Comparison of ENCODE assay signal across 2 cellular contexts in the genomic region with DNA sequence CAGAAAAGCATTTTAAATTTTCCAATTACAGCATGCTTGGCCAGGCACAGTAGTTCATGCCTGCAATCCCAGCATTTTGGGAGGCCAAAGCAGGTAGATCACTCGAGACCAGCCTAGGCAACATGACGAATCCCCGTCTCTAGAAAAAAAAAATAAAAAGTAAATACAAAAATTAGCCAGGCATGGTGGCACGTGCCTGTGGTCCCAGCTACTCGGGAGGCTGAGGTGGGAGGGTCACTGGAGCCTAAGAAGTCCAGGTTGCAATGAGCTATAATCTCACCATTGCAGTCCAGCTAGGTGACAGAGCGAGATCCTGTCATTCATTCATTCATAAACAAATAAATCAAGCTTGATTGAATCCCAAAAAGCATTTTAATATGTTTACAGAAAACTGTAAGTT.
TF ChIP-seq lines count a peak whose summit lies in the region.

No MANE protein-coding gene starts in this region.

TF ChIP-seq in SK-N-SH, 30 proteins besides CTCF, POLR2A, EP300 and RAD21 (continued from another document):
- TF ChIP-seq MEF2A (IDR thresholded peaks at IDR 0.05; ENCODE audit: borderline replicate concordance, low read depth) (no peak), FOXM1 (IDR thresholded peaks at IDR 0.05; ENCODE audit: low read depth) (no peak), POLR2AphosphoS5 (IDR thresholded peaks at IDR 0.05; ENCODE audit: low read depth, low read length) (no peak), RCOR1 (IDR thresholded peaks at IDR 0.05; ENCODE audit: low read length) (no peak), NRF1 (IDR thresholded peaks at IDR 0.05; ENCODE audit: low read depth, low read length) (no peak), RFX5 (IDR thresholded peaks at IDR 0.05; ENCODE audit: low read length) (no peak), TEAD4 (IDR thresholded peaks at IDR 0.05; ENCODE audit: borderline replicate concordance, insufficient read depth) (no peak), YY1 (IDR thresholded peaks at IDR 0.05; ENCODE audit: low read depth) (no peak)
- TF ChIP-seq, protein P1, sequence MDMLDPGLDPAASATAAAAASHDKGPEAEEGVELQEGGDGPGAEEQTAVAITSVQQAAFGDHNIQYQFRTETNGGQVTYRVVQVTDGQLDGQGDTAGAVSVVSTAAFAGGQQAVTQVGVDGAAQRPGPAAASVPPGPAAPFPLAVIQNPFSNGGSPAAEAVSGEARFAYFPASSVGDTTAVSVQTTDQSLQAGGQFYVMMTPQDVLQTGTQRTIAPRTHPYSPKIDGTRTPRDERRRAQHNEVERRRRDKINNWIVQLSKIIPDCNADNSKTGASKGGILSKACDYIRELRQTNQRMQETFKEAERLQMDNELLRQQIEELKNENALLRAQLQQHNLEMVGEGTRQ (IDR thresholded peaks at IDR 0.05; ENCODE audit: borderline replicate concordance, low read depth, low read length), result no peak
- TF ChIP-seq, protein P2, sequence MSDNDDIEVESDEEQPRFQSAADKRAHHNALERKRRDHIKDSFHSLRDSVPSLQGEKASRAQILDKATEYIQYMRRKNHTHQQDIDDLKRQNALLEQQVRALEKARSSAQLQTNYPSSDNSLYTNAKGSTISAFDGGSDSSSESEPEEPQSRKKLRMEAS (IDR thresholded peaks at IDR 0.05; ENCODE audit: low read depth), result no peak
- TF ChIP-seq, protein P3, sequence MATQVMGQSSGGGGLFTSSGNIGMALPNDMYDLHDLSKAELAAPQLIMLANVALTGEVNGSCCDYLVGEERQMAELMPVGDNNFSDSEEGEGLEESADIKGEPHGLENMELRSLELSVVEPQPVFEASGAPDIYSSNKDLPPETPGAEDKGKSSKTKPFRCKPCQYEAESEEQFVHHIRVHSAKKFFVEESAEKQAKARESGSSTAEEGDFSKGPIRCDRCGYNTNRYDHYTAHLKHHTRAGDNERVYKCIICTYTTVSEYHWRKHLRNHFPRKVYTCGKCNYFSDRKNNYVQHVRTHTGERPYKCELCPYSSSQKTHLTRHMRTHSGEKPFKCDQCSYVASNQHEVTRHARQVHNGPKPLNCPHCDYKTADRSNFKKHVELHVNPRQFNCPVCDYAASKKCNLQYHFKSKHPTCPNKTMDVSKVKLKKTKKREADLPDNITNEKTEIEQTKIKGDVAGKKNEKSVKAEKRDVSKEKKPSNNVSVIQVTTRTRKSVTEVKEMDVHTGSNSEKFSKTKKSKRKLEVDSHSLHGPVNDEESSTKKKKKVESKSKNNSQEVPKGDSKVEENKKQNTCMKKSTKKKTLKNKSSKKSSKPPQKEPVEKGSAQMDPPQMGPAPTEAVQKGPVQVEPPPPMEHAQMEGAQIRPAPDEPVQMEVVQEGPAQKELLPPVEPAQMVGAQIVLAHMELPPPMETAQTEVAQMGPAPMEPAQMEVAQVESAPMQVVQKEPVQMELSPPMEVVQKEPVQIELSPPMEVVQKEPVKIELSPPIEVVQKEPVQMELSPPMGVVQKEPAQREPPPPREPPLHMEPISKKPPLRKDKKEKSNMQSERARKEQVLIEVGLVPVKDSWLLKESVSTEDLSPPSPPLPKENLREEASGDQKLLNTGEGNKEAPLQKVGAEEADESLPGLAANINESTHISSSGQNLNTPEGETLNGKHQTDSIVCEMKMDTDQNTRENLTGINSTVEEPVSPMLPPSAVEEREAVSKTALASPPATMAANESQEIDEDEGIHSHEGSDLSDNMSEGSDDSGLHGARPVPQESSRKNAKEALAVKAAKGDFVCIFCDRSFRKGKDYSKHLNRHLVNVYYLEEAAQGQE (IDR thresholded peaks at IDR 0.05; ENCODE audit: low read depth, low read length), result no peak
- TF ChIP-seq, protein P4, sequence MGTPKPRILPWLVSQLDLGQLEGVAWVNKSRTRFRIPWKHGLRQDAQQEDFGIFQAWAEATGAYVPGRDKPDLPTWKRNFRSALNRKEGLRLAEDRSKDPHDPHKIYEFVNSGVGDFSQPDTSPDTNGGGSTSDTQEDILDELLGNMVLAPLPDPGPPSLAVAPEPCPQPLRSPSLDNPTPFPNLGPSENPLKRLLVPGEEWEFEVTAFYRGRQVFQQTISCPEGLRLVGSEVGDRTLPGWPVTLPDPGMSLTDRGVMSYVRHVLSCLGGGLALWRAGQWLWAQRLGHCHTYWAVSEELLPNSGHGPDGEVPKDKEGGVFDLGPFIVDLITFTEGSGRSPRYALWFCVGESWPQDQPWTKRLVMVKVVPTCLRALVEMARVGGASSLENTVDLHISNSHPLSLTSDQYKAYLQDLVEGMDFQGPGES (IDR thresholded peaks at IDR 0.05; ENCODE audit: low read depth, low read length), result no peak
- TF ChIP-seq, protein P5, sequence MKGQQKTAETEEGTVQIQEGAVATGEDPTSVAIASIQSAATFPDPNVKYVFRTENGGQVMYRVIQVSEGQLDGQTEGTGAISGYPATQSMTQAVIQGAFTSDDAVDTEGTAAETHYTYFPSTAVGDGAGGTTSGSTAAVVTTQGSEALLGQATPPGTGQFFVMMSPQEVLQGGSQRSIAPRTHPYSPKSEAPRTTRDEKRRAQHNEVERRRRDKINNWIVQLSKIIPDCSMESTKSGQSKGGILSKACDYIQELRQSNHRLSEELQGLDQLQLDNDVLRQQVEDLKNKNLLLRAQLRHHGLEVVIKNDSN (IDR thresholded peaks at IDR 0.05; ENCODE audit: borderline replicate concordance, low read depth), result no peak

TF ChIP-seq in SK-N-SH treated with all-trans-retinoic acid at 6 μM for 48 hours, 23 proteins besides CTCF, POLR2A, EP300 and RAD21 (continued from another document):
- TF ChIP-seq, protein P6, sequence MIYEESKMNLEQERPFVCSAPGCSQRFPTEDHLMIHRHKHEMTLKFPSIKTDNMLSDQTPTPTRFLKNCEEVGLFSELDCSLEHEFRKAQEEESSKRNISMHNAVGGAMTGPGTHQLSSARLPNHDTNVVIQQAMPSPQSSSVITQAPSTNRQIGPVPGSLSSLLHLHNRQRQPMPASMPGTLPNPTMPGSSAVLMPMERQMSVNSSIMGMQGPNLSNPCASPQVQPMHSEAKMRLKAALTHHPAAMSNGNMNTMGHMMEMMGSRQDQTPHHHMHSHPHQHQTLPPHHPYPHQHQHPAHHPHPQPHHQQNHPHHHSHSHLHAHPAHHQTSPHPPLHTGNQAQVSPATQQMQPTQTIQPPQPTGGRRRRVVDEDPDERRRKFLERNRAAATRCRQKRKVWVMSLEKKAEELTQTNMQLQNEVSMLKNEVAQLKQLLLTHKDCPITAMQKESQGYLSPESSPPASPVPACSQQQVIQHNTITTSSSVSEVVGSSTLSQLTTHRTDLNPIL (CRISPR knock-in tag; IDR thresholded peaks at IDR 0.05; ENCODE audit: low read depth), result no peak
- TF ChIP-seq ISL1 (CRISPR knock-in tag; IDR thresholded peaks at IDR 0.05) (no peak), ESRRG (CRISPR knock-in tag; IDR thresholded peaks at IDR 0.05) (no peak), ZFP3 (CRISPR knock-in tag; IDR thresholded peaks at IDR 0.05) (no peak), ZFP30 (CRISPR knock-in tag; IDR thresholded peaks at IDR 0.05) (no peak)
- TF ChIP-seq, protein P7, sequence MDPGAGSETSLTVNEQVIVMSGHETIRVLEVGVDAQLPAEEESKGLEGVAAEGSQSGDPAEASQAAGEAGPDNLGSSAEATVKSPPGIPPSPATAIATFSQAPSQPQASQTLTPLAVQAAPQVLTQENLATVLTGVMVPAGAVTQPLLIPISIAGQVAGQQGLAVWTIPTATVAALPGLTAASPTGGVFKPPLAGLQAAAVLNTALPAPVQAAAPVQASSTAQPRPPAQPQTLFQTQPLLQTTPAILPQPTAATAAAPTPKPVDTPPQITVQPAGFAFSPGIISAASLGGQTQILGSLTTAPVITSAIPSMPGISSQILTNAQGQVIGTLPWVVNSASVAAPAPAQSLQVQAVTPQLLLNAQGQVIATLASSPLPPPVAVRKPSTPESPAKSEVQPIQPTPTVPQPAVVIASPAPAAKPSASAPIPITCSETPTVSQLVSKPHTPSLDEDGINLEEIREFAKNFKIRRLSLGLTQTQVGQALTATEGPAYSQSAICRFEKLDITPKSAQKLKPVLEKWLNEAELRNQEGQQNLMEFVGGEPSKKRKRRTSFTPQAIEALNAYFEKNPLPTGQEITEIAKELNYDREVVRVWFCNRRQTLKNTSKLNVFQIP (CRISPR knock-in tag; IDR thresholded peaks at IDR 0.05; ENCODE audit: borderline replicate concordance, low read depth), result no peak
- TF ChIP-seq, protein P8, sequence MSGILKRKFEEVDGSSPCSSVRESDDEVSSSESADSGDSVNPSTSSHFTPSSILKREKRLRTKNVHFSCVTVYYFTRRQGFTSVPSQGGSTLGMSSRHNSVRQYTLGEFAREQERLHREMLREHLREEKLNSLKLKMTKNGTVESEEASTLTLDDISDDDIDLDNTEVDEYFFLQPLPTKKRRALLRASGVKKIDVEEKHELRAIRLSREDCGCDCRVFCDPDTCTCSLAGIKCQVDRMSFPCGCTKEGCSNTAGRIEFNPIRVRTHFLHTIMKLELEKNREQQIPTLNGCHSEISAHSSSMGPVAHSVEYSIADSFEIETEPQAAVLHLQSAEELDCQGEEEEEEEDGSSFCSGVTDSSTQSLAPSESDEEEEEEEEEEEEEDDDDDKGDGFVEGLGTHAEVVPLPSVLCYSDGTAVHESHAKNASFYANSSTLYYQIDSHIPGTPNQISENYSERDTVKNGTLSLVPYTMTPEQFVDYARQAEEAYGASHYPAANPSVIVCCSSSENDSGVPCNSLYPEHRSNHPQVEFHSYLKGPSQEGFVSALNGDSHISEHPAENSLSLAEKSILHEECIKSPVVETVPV (CRISPR knock-in tag; IDR thresholded peaks at IDR 0.05), result no peak
- TF ChIP-seq, protein P9, sequence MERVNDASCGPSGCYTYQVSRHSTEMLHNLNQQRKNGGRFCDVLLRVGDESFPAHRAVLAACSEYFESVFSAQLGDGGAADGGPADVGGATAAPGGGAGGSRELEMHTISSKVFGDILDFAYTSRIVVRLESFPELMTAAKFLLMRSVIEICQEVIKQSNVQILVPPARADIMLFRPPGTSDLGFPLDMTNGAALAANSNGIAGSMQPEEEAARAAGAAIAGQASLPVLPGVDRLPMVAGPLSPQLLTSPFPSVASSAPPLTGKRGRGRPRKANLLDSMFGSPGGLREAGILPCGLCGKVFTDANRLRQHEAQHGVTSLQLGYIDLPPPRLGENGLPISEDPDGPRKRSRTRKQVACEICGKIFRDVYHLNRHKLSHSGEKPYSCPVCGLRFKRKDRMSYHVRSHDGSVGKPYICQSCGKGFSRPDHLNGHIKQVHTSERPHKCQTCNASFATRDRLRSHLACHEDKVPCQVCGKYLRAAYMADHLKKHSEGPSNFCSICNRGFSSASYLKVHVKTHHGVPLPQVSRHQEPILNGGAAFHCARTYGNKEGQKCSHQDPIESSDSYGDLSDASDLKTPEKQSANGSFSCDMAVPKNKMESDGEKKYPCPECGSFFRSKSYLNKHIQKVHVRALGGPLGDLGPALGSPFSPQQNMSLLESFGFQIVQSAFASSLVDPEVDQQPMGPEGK (CRISPR knock-in tag; IDR thresholded peaks at IDR 0.05; ENCODE audit: borderline replicate concordance), result no peak
- TF ChIP-seq, protein P10, sequence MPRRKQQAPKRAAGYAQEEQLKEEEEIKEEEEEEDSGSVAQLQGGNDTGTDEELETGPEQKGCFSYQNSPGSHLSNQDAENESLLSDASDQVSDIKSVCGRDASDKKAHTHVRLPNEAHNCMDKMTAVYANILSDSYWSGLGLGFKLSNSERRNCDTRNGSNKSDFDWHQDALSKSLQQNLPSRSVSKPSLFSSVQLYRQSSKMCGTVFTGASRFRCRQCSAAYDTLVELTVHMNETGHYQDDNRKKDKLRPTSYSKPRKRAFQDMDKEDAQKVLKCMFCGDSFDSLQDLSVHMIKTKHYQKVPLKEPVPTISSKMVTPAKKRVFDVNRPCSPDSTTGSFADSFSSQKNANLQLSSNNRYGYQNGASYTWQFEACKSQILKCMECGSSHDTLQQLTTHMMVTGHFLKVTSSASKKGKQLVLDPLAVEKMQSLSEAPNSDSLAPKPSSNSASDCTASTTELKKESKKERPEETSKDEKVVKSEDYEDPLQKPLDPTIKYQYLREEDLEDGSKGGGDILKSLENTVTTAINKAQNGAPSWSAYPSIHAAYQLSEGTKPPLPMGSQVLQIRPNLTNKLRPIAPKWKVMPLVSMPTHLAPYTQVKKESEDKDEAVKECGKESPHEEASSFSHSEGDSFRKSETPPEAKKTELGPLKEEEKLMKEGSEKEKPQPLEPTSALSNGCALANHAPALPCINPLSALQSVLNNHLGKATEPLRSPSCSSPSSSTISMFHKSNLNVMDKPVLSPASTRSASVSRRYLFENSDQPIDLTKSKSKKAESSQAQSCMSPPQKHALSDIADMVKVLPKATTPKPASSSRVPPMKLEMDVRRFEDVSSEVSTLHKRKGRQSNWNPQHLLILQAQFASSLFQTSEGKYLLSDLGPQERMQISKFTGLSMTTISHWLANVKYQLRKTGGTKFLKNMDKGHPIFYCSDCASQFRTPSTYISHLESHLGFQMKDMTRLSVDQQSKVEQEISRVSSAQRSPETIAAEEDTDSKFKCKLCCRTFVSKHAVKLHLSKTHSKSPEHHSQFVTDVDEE (CRISPR knock-in tag; IDR thresholded peaks at IDR 0.05), result no peak
